Comparison of ENCODE assay signal across 1 cellular context in the genomic region with DNA sequence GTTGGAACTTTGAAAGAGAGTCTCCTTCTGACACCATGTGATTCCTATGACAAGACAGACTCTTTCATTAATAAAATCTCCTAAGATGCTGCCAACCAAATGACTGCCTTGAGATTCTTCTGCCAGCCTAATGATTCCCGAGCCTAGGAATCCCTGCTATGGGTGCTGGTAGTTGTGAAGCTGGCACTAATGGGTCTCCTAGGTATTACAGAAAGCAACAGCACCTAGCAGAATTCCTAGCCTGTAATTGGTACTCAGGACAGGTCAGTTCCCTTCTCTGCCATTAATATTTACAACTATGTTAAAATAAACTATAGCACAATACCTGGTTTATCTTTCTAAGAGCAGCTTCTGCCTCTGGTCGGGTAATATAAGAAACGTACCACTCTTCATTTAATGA.
TF ChIP-seq lines count a peak whose summit lies in the region.

No MANE protein-coding gene starts in this region.

TF ChIP-seq in GM23338, 12 proteins besides CTCF, POLR2A, EP300 and RAD21 (continued from another document):
- TF ChIP-seq, protein P1, sequence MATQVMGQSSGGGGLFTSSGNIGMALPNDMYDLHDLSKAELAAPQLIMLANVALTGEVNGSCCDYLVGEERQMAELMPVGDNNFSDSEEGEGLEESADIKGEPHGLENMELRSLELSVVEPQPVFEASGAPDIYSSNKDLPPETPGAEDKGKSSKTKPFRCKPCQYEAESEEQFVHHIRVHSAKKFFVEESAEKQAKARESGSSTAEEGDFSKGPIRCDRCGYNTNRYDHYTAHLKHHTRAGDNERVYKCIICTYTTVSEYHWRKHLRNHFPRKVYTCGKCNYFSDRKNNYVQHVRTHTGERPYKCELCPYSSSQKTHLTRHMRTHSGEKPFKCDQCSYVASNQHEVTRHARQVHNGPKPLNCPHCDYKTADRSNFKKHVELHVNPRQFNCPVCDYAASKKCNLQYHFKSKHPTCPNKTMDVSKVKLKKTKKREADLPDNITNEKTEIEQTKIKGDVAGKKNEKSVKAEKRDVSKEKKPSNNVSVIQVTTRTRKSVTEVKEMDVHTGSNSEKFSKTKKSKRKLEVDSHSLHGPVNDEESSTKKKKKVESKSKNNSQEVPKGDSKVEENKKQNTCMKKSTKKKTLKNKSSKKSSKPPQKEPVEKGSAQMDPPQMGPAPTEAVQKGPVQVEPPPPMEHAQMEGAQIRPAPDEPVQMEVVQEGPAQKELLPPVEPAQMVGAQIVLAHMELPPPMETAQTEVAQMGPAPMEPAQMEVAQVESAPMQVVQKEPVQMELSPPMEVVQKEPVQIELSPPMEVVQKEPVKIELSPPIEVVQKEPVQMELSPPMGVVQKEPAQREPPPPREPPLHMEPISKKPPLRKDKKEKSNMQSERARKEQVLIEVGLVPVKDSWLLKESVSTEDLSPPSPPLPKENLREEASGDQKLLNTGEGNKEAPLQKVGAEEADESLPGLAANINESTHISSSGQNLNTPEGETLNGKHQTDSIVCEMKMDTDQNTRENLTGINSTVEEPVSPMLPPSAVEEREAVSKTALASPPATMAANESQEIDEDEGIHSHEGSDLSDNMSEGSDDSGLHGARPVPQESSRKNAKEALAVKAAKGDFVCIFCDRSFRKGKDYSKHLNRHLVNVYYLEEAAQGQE (IDR thresholded peaks at IDR 0.05; ENCODE audit: unreplicated experiment), result no peak
- no peak for TF ChIP-seq CREB1 (CRISPR knock-in tag; IDR thresholded peaks at IDR 0.05; ENCODE audit: low read depth)
- no peak for TF ChIP-seq ZNF114 (CRISPR knock-in tag; IDR thresholded peaks at IDR 0.05)
- TF ChIP-seq, protein P2, sequence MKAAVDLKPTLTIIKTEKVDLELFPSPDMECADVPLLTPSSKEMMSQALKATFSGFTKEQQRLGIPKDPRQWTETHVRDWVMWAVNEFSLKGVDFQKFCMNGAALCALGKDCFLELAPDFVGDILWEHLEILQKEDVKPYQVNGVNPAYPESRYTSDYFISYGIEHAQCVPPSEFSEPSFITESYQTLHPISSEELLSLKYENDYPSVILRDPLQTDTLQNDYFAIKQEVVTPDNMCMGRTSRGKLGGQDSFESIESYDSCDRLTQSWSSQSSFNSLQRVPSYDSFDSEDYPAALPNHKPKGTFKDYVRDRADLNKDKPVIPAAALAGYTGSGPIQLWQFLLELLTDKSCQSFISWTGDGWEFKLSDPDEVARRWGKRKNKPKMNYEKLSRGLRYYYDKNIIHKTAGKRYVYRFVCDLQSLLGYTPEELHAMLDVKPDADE (IDR thresholded peaks at IDR 0.05), result no peak
- TF ChIP-seq, protein P3, sequence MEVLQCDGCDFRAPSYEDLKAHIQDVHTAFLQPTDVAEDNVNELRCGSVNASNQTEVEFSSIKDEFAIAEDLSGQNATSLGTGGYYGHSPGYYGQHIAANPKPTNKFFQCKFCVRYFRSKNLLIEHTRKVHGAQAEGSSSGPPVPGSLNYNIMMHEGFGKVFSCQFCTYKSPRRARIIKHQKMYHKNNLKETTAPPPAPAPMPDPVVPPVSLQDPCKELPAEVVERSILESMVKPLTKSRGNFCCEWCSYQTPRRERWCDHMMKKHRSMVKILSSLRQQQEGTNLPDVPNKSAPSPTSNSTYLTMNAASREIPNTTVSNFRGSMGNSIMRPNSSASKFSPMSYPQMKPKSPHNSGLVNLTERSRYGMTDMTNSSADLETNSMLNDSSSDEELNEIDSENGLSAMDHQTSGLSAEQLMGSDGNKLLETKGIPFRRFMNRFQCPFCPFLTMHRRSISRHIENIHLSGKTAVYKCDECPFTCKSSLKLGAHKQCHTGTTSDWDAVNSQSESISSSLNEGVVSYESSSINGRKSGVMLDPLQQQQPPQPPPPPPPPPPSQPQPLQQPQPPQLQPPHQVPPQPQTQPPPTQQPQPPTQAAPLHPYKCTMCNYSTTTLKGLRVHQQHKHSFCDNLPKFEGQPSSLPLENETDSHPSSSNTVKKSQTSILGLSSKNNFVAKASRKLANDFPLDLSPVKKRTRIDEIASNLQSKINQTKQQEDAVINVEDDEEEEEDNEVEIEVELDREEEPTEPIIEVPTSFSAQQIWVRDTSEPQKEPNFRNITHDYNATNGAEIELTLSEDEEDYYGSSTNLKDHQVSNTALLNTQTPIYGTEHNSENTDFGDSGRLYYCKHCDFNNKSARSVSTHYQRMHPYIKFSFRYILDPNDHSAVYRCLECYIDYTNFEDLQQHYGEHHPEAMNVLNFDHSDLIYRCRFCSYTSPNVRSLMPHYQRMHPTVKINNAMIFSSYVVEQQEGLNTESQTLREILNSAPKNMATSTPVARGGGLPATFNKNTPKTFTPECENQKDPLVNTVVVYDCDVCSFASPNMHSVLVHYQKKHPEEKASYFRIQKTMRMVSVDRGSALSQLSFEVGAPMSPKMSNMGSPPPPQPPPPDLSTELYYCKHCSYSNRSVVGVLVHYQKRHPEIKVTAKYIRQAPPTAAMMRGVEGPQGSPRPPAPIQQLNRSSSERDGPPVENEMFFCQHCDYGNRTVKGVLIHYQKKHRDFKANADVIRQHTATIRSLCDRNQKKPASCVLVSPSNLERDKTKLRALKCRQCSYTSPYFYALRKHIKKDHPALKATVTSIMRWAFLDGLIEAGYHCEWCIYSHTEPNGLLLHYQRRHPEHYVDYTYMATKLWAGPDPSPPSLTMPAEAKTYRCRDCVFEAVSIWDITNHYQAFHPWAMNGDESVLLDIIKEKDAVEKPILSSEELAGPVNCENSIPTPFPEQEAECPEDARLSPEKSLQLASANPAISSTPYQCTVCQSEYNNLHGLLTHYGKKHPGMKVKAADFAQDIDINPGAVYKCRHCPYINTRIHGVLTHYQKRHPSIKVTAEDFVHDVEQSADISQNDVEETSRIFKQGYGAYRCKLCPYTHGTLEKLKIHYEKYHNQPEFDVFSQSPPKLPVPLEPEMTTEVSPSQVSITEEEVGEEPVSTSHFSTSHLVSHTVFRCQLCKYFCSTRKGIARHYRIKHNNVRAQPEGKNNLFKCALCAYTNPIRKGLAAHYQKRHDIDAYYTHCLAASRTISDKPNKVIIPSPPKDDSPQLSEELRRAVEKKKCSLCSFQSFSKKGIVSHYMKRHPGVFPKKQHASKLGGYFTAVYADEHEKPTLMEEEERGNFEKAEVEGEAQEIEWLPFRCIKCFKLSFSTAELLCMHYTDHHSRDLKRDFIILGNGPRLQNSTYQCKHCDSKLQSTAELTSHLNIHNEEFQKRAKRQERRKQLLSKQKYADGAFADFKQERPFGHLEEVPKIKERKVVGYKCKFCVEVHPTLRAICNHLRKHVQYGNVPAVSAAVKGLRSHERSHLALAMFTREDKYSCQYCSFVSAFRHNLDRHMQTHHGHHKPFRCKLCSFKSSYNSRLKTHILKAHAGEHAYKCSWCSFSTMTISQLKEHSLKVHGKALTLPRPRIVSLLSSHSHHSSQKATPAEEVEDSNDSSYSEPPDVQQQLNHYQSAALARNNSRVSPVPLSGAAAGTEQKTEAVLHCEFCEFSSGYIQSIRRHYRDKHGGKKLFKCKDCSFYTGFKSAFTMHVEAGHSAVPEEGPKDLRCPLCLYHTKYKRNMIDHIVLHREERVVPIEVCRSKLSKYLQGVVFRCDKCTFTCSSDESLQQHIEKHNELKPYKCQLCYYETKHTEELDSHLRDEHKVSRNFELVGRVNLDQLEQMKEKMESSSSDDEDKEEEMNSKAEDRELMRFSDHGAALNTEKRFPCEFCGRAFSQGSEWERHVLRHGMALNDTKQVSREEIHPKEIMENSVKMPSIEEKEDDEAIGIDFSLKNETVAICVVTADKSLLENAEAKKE (CRISPR knock-in tag; IDR thresholded peaks at IDR 0.05), result no peak
- no peak for TF ChIP-seq JUNB (IDR thresholded peaks at IDR 0.05; ENCODE audit: unreplicated experiment)
- no peak for TF ChIP-seq ZNF331 (CRISPR knock-in tag; IDR thresholded peaks at IDR 0.05; ENCODE audit: low read depth)
- TF ChIP-seq EZH2phosphoT487 (IDR thresholded peaks at IDR 0.05; ENCODE audit: unreplicated experiment), result no peak
